ENCODE assay signal across 8 cellular contexts in the genomic region with DNA sequence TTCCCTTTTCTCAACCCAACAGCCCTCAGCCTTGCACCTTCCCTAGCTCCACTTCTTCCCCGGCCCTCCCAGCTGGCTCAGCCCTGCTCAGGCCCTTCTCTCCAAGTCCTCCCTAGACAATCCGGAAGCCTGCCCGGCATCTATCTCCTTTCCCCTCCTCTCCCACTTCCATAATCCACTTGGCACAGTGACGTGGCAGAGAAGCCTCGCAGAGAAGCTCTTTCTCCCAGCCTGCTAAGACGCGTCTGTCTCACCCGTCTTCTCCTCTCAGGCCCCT. TPM values are rescaled to one million over a fixed set of nuclear protein-coding genes. Genes with fewer than 3 reads are reported as not detected.
DNase-seq lines count a peak whose midpoint lies in the region; ATAC-seq and TF ChIP-seq lines count a peak whose summit lies in the region.

No MANE protein-coding gene starts in this region.

- H3K27me3 Mint-ChIP-seq in WTC11 (ENCODE audit: low read depth) = peaks cover 10% of the 10 kb centered on the region; the same call in 1 of the 2 replicates
- peaks cover 10% of the 10 kb centered on the region for H3K27me3 Mint-ChIP-seq in neural crest cell (ENCODE audit: low read depth)

- peak overlapping the region; percentile 93 for H3K4me3 Mint-ChIP-seq in WTC11
- H3K4me3 Mint-ChIP-seq in neural crest cell = peak overlapping the region; percentile 93

- no peaks in the 10 kb centered on the region for H3K27me3 ChIP-seq in HUES64 (ENCODE audit: insufficient read depth, low read length)

- no peaks in the 10 kb centered on the region for H3K9me3 Mint-ChIP-seq in WTC11
- no peaks in the 10 kb centered on the region for H3K9me3 Mint-ChIP-seq in neural crest cell

- peak; percentile 54 for DNase-seq in COLO829 (ENCODE audit: low spot score)
- no peak for DNase-seq in WTC11 (ENCODE audit: low spot score)
- peak; percentile 66 for DNase-seq in fibroblast of peridontal ligament (ENCODE audit: extremely low read depth)
- DNase-seq in neural crest cell (ENCODE audit: low read depth, low spot score) = no peak
- DNase-seq in NCI-H2081 (lab: John Stamatoyannopoulos, UW) = no peak

- peaks cover 9% of the 10 kb centered on the region for H3K4me1 Mint-ChIP-seq in WTC11
- peaks cover 12% of the 10 kb centered on the region for H3K4me1 Mint-ChIP-seq in neural crest cell

- WGBS in HUES64 = 21% methylated on average over 8 of the region's 8 CpGs

- H3K9me3 ChIP-seq in HUES64 (ENCODE audit: insufficient read depth, low read depth, low read length) = no peaks in the 10 kb centered on the region

- H3K27ac Mint-ChIP-seq in WTC11 (peak overlapping the region; percentile 81), neural crest cell (ENCODE audit: unreplicated experiment) (peak overlapping the region; percentile 97)

- peaks cover 15% of the 10 kb centered on the region for H3K36me3 ChIP-seq in HUES64 (ENCODE audit: insufficient read depth, low read length)

- ATAC-seq in WTC11 = no peak
- ATAC-seq in GM18870 (IDR thresholded peaks at IDR 0.05; ENCODE audit: unreplicated experiment) = no peak
- no peak for ATAC-seq in GM19023 (IDR thresholded peaks at IDR 0.05; ENCODE audit: unreplicated experiment)

- no peak for TF ChIP-seq CTCF in WTC11 (IDR thresholded peaks at IDR 0.05)
- no peak for TF ChIP-seq CTCF in neural crest cell (conservative IDR thresholded peaks at IDR 0.05)

- H3K9ac ChIP-seq in HUES64 (ENCODE audit: low read depth, low read length) = peak overlapping the region; percentile 55; the same call in 1 of the 2 replicates

- no peak overlapping the region for H3K27ac ChIP-seq in HUES64 (ENCODE audit: low read depth, low read length)

- peak overlapping the region; percentile 77 for H3K4me3 ChIP-seq in HUES64 (ENCODE audit: low read length)

- no peaks in the 10 kb centered on the region; the same call in 1 of the 2 replicates for H3K4me1 ChIP-seq in HUES64 (ENCODE audit: insufficient read depth, low read length)

- POLR2A ChIA-PET in WTC11 (lab: Charles Lee) = interaction anchor here (0.7 to 1.4 kb wide), 2 partner anchors 12 to 18 kb away, joined by 3 read pairs; no protein-coding TSS in a partner anchor

- CTCF ChIA-PET in WTC11 (lab: Charles Lee) = interaction anchor here (0.5 to 1.4 kb wide), 4 partner anchors 9 to 112 kb away, joined by 3 to 6 read pairs (median 4); no protein-coding TSS in a partner anchor

- no peaks in the 10 kb centered on the region for H3K36me3 Mint-ChIP-seq in WTC11
- H3K36me3 Mint-ChIP-seq in neural crest cell (ENCODE audit: low read depth) = no peaks in the 10 kb centered on the region

TF ChIP-seq in WTC11, 78 proteins besides CTCF, POLR2A, EP300 and RAD21:
- TF ChIP-seq, protein P1, sequence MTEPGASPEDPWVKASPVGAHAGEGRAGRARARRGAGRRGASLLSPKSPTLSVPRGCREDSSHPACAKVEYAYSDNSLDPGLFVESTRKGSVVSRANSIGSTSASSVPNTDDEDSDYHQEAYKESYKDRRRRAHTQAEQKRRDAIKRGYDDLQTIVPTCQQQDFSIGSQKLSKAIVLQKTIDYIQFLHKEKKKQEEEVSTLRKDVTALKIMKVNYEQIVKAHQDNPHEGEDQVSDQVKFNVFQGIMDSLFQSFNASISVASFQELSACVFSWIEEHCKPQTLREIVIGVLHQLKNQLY (CRISPR knock-in tag; IDR thresholded peaks at IDR 0.05) = no peak
- TF ChIP-seq, protein P2, sequence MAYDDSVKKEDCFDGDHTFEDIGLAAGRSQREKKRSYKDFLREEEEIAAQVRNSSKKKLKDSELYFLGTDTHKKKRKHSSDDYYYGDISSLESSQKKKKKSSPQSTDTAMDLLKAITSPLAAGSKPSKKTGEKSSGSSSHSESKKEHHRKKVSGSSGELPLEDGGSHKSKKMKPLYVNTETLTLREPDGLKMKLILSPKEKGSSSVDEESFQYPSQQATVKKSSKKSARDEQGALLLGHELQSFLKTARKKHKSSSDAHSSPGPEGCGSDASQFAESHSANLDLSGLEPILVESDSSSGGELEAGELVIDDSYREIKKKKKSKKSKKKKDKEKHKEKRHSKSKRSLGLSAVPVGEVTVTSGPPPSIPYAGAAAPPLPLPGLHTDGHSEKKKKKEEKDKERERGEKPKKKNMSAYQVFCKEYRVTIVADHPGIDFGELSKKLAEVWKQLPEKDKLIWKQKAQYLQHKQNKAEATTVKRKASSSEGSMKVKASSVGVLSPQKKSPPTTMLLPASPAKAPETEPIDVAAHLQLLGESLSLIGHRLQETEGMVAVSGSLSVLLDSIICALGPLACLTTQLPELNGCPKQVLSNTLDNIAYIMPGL (CRISPR knock-in tag; IDR thresholded peaks at IDR 0.05) = no peak
- TF ChIP-seq, protein P3, sequence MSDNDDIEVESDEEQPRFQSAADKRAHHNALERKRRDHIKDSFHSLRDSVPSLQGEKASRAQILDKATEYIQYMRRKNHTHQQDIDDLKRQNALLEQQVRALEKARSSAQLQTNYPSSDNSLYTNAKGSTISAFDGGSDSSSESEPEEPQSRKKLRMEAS (CRISPR knock-in tag; IDR thresholded peaks at IDR 0.05) = no peak
- TF ChIP-seq SMAD4 (CRISPR knock-in tag; IDR thresholded peaks at IDR 0.05) = no peak
- TF ChIP-seq NFYB (CRISPR knock-in tag; conservative IDR thresholded peaks at IDR 0.05; ENCODE audit: low read depth) = no peak

RNA-seq across cellular contexts. Expression of a gene that starts 1.1 kb away (rescaled TPM):
- 27.8 TPM for polyA plus RNA-seq in HUES64 (2013, experiment 1 of 2)
- polyA plus RNA-seq in HUES64 (2013, experiment 2 of 2) = 24.9 TPM
- 34.8 to 39.8 TPM (median 38.8 TPM) in 3 replicates for total RNA-seq in WTC11 (2021)
- total RNA-seq in neural crest cell = 39.5 and 40.9 TPM in 2 replicates

RNA-seq across cellular contexts. Expression of a gene that starts 15.6 kb away (rescaled TPM):
- polyA plus RNA-seq in HUES64 (2013, experiment 1 of 2) = 67.9 TPM
- polyA plus RNA-seq in HUES64 (2013, experiment 2 of 2) = 73.3 TPM
- total RNA-seq in WTC11 (2021) = 111 to 116 TPM (median 115 TPM) in 3 replicates
- 103 and 110 TPM in 2 replicates for total RNA-seq in neural crest cell

RNA-seq across cellular contexts. Expression of a gene that starts 54.1 kb away (rescaled TPM):
- polyA plus RNA-seq in HUES64 (2013, experiment 1 of 2) = 70.0 TPM
- 65.6 TPM for polyA plus RNA-seq in HUES64 (2013, experiment 2 of 2)
- total RNA-seq in WTC11 (2021) (126 to 161 TPM (median 137 TPM) in 3 replicates), neural crest cell (117 and 120 TPM in 2 replicates)

RNA-seq across cellular contexts. Expression of a gene that starts 56.2 kb away (rescaled TPM):
- polyA plus RNA-seq in HUES64 (2013, experiment 1 of 2) = 79.1 TPM
- polyA plus RNA-seq in HUES64 (2013, experiment 2 of 2) = 76.6 TPM
- total RNA-seq in WTC11 (2021) (89.4 to 109 TPM (median 89.7 TPM) in 3 replicates), neural crest cell (85.9 and 95.3 TPM in 2 replicates)

Comparison
In these comparisons a context has a peak if more than half of its experiments do, and no peak if none do; other contexts are left out.
1. DNase-seq: peak in COLO829 (single experiment) and fibroblast of peridontal ligament (single experiment); none in WTC11 (single experiment), neural crest cell (single experiment) and NCI-H2081 (0 of 2).